ENCODE assay signal across 11 cellular contexts in genomic region chr11:114182471-114182968, GRCh38.
DNase-seq lines count a peak whose midpoint lies in the region; ATAC-seq and TF ChIP-seq lines count a peak whose summit lies in the region.
"Had no signal": no experiment of that assay in that cellular context is flagged by ENCODE, and none has a peak within 500 bp of the region (broad histone marks: within the 10 kb centered on the region; RNA-seq: fewer than 3 reads in every experiment).

No MANE protein-coding gene starts in this region.

- H3K36me3 Mint-ChIP-seq in CD4-positive, CD25-positive, alpha-beta regulatory T cell = peaks cover 4% of the 10 kb centered on the region
- H3K36me3 Mint-ChIP-seq in endodermal cell (ENCODE audit: low read depth) = no peaks in the 10 kb centered on the region

- no peaks in the 10 kb centered on the region for H4K20me1 ChIP-seq in Karpas-422 (ENCODE audit: insufficient read depth, low read depth, low read length)

- WGBS in endodermal cell (ENCODE audit: insufficient coverage in 1 of 2, insufficient read length in 1 of 2), 2 experiments = 93 to 95% methylated on average over 3 to 10 of the region's 10 CpGs
- 89 to 93% methylated on average over 10 of the region's 10 CpGs for WGBS in sigmoid colon, 2 donors

- no peaks in the 10 kb centered on the region for H3K79me2 ChIP-seq in Karpas-422 (ENCODE audit: low read length)

- peak overlapping the region; percentile 54 for H3K4me3 ChIP-seq in CD4-positive, CD25-positive, alpha-beta regulatory T cell (ENCODE audit: low read depth, low read length)
- no peak overlapping the region for H3K4me3 ChIP-seq in endodermal cell (ENCODE audit: low read length)
- no peak overlapping the region for H3K4me3 ChIP-seq in sigmoid colon
- H3K4me3 ChIP-seq in Karpas-422 (ENCODE audit: low read length) = no peak overlapping the region

- no peak overlapping the region for H3K4me2 ChIP-seq in Karpas-422 (ENCODE audit: low read depth, low read length, poor library complexity, severe bottlenecking)

- intact Hi-C loops in sigmoid colon (cut with DNase I) = loop anchor here (5.0 kb wide), 1 partner anchor 75 kb away; no protein-coding TSS in a partner anchor

- POLR2A ChIA-PET in RWPE1 (lab: Yijun Ruan, JAX; ENCODE audit: low non-redundant PET) = no interaction called here

- DNase-seq in CD4-positive, CD25-positive, alpha-beta regulatory T cell = no peak
- DNase-seq in RWPE1 (ENCODE audit: low spot score) (no peak), endodermal cell (no peak), sigmoid colon (no peak), NCI-H2081 treated with DMSO at 0.1 percent for 48 hours (lab: John Stamatoyannopoulos, UW) (no peak), DMS153 treated with DMSO at 0.1 percent for 48 hours (lab: John Stamatoyannopoulos, UW; ENCODE audit: unreplicated experiment) (no peak), Karpas-422 (no peak)
- DNase-seq: midbrain, NCI-H2107, SHP77 had no signal

- peaks cover 0 to 3% (median 0%) of the 10 kb centered on the region in 7 donors for H3K9me3 Mint-ChIP-seq in CD4-positive, CD25-positive, alpha-beta regulatory T cell
- no peaks in the 10 kb centered on the region for H3K9me3 Mint-ChIP-seq in endodermal cell

- peaks cover 82% of the 10 kb centered on the region for H3K4me1 ChIP-seq in CD4-positive, CD25-positive, alpha-beta regulatory T cell (ENCODE audit: control insufficient read depth, insufficient read depth, low read length, poor library complexity, severe bottlenecking)
- H3K4me1 ChIP-seq in endodermal cell (ENCODE audit: control insufficient read depth, insufficient read depth, low read length) (no peaks in the 10 kb centered on the region), sigmoid colon (peaks cover 0 to 85% (median 77%) of the 10 kb centered on the region in 4 donors), Karpas-422 (ENCODE audit: low read length) (no peaks in the 10 kb centered on the region)

- TF ChIP-seq POLR2A in sigmoid colon (IDR thresholded peaks at IDR 0.05) = no peak

- H3K27ac Mint-ChIP-seq in CD4-positive, CD25-positive, alpha-beta regulatory T cell = peak overlapping the region; percentile 96 to 99 (median 98)
- H3K27ac Mint-ChIP-seq in endodermal cell = no peak overlapping the region

- H3K9ac ChIP-seq in endodermal cell (ENCODE audit: extremely low read depth, low read length, poor library complexity, severe bottlenecking) = no peak overlapping the region
- H3K9ac ChIP-seq in Karpas-422 (ENCODE audit: low read length) = no peak overlapping the region

- peaks cover 21 to 95% (median 71%) of the 10 kb centered on the region in 4 donors for H3K4me1 Mint-ChIP-seq in CD4-positive, CD25-positive, alpha-beta regulatory T cell
- H3K4me1 Mint-ChIP-seq in endodermal cell = peaks cover 3% of the 10 kb centered on the region

- TF ChIP-seq CTCF in RWPE1 (conservative IDR thresholded peaks at IDR 0.05; ENCODE audit: low read depth) = no peak
- no peak for TF ChIP-seq CTCF in endodermal cell (conservative IDR thresholded peaks at IDR 0.05)
- TF ChIP-seq CTCF in sigmoid colon (IDR thresholded peaks at IDR 0.05) = no peak

- no peaks in the 10 kb centered on the region for H3K9me2 ChIP-seq in Karpas-422 (replicated peaks; ENCODE audit: insufficient read depth, low read length)

- no peaks in the 10 kb centered on the region for H3K27me3 ChIP-seq in CD4-positive, CD25-positive, alpha-beta regulatory T cell (ENCODE audit: control insufficient read depth, insufficient read depth, low read length)
- H3K27me3 ChIP-seq in endodermal cell (ENCODE audit: control insufficient read depth, insufficient read depth, low read length, poor library complexity, severe bottlenecking) = no peaks in the 10 kb centered on the region
- H3K27me3 ChIP-seq in sigmoid colon = no peaks in the 10 kb centered on the region
- H3K27me3 ChIP-seq in Karpas-422 (ENCODE audit: low read length) = no peaks in the 10 kb centered on the region

- no peaks in the 10 kb centered on the region for H3K27me3 Mint-ChIP-seq in CD4-positive, CD25-positive, alpha-beta regulatory T cell
- H3K27me3 Mint-ChIP-seq in endodermal cell (ENCODE audit: insufficient read depth) = peaks cover 33% of the 10 kb centered on the region

- no peaks in the 10 kb centered on the region for H3K9me3 ChIP-seq in CD4-positive, CD25-positive, alpha-beta regulatory T cell (ENCODE audit: control insufficient read depth in 2 of 2, low read length in 2 of 2)
- H3K9me3 ChIP-seq in endodermal cell (ENCODE audit: control insufficient read depth, low read length) (no peaks in the 10 kb centered on the region), sigmoid colon (no peaks in the 10 kb centered on the region), Karpas-422 (ENCODE audit: low read length) (no peaks in the 10 kb centered on the region)

- H3K27ac ChIP-seq in CD4-positive, CD25-positive, alpha-beta regulatory T cell (ENCODE audit: insufficient read depth, low read length, poor library complexity, severe bottlenecking) = peak overlapping the region; percentile 79
- H3K27ac ChIP-seq in RWPE1 = peak overlapping the region; percentile 57
- H3K27ac ChIP-seq in endodermal cell (ENCODE audit: low read depth, low read length) = peak overlapping the region; percentile 80
- peak overlapping the region; percentile 94 to 99 (median 97) for H3K27ac ChIP-seq in sigmoid colon
- no peak overlapping the region for H3K27ac ChIP-seq in Karpas-422 (ENCODE audit: low read length)

- CTCF ChIA-PET in RWPE1 (lab: Yijun Ruan, JAX) = no interaction called here

- peak in 1 of 4 donors; percentile 77 for TF ChIP-seq EP300 in sigmoid colon (IDR thresholded peaks at IDR 0.05)

- peak overlapping the region in 3 of 4 donors; percentile 57 to 82 (median 76) for H3K4me3 Mint-ChIP-seq in CD4-positive, CD25-positive, alpha-beta regulatory T cell
- H3K4me3 Mint-ChIP-seq in endodermal cell = no peak overlapping the region

- no peaks in the 10 kb centered on the region for H3K36me3 ChIP-seq in CD4-positive, CD25-positive, alpha-beta regulatory T cell (ENCODE audit: control insufficient read depth, insufficient read depth, low read length)
- H3K36me3 ChIP-seq in endodermal cell (ENCODE audit: control insufficient read depth, insufficient read depth, low read length) (no peaks in the 10 kb centered on the region), sigmoid colon (peaks cover 7 to 17% (median 9%) of the 10 kb centered on the region in 4 donors), Karpas-422 (ENCODE audit: insufficient read depth, low read length) (no peaks in the 10 kb centered on the region)

- ATAC-seq in CD4-positive, CD25-positive, alpha-beta regulatory T cell (ENCODE audit: low read depth in 2 of 2) = no peak
- ATAC-seq in HG02623 (IDR thresholded peaks at IDR 0.05; ENCODE audit: unreplicated experiment) = no peak

- H2AFZ ChIP-seq in Karpas-422 (ENCODE audit: low read length) = no peak overlapping the region
